ENCODE assay signal across 14 cellular contexts in genomic region chr4:86918539-86919072, GRCh38. TPM values are rescaled to one million over a fixed set of nuclear protein-coding genes. Genes with fewer than 3 reads are reported as not detected.
A peak's percentile ranks its signal among the peaks of the same experiment; 100 is the strongest.
DNase-seq lines count a peak whose midpoint lies in the region; ATAC-seq and TF ChIP-seq lines count a peak whose summit lies in the region.
"Had no signal": no experiment of that assay in that cellular context is flagged by ENCODE, and none has a peak within 500 bp of the region (broad histone marks: within the 10 kb centered on the region; RNA-seq: fewer than 3 reads in every experiment).

No MANE protein-coding gene starts in this region.

- H3K27ac ChIP-seq in brain microvascular endothelial cell (peak overlapping the region; percentile 56), left lung (no peak overlapping the region)

- H3K27me3 ChIP-seq in brain microvascular endothelial cell (replicated peaks) (no peaks in the 10 kb centered on the region), left lung (no peaks in the 10 kb centered on the region)

- H3K9me3 ChIP-seq in left lung, result no peaks in the 10 kb centered on the region

- peak; percentile 51 for ATAC-seq in HG03432 (IDR thresholded peaks at IDR 0.05; ENCODE audit: unreplicated experiment)
- ATAC-seq in left lung, result peak; percentile 23
- ATAC-seq in omental fat pad (ENCODE audit: low FRiP score), result no peak
- no peak for ATAC-seq in HG02884 (IDR thresholded peaks at IDR 0.05; ENCODE audit: unreplicated experiment)
- ATAC-seq: left ventricle myocardium superior; naive thymus-derived CD8-positive, alpha-beta T cell; right cardiac atrium had no signal

- DNase-seq in A172 (ENCODE audit: low spot score) (peak; percentile 46), brain microvascular endothelial cell (peak; percentile 60), left lung (no peak), cerebellum (ENCODE audit: low spot score) (no peak), omental fat pad (ENCODE audit: low spot score) (no peak), NCI-H2081 (lab: John Stamatoyannopoulos, UW) (no peak)
- DNase-seq: COR-L47; hypothalamus; left ventricle myocardium superior; naive thymus-derived CD8-positive, alpha-beta T cell; NCI-H1092 treated with DMSO at 0.1 percent for 48 hours; right cardiac atrium had no signal

- TF ChIP-seq CTCF in brain microvascular endothelial cell (IDR thresholded peaks at IDR 0.05; ENCODE audit: low read depth, low read length, missing control alignments) (no peak), left lung (IDR thresholded peaks at IDR 0.05) (no peak), omental fat pad (IDR thresholded peaks at IDR 0.05) (no peak)

- peaks cover 0 to 28% of the 10 kb centered on the region in 2 donors for H3K4me1 ChIP-seq in left lung

- intact Hi-C loops in left lung (cut with DNase I), result no loop called here

- H3K4me3 ChIP-seq in brain microvascular endothelial cell (ENCODE audit: low read depth, low read length) (no peak overlapping the region), left lung (no peak overlapping the region)

- in situ Hi-C loops in brain microvascular endothelial cell (cut with HindIII; ENCODE audit: low pct_ligation_motif_present, low sequenced_read_pairs), result no loop called here

- H3K36me3 ChIP-seq in brain microvascular endothelial cell (replicated peaks), result no peaks in the 10 kb centered on the region
- no peaks in the 10 kb centered on the region for H3K36me3 ChIP-seq in left lung

RNA-seq across cellular contexts. Expression of gene AFF1, which starts 16.2 kb away (rescaled TPM):
- total RNA-seq in A172 (2014; rRNA removed; shearing (Covaris generic)), result 5.4 and 5.8 TPM in 2 replicates
- total RNA-seq in left lung, result 10 to 100 TPM; 79.1 to 86.0 TPM
- 15.5 TPM for total RNA-seq in cerebellum
- 100 to 1,000 TPM in 2 of 4 donors, 10 to 100 TPM in 2; 89.4 to 138 (median 103) TPM for total RNA-seq in omental fat pad

RNA-seq across cellular contexts. Expression of gene C4orf36, which starts 26.4 kb away (rescaled TPM):
- total RNA-seq in A172 (2014; rRNA removed; shearing (Covaris generic)), result 2.9 TPM in 1 of 2 replicates, not detected in the other
- 1 to 10 TPM; 1.7 to 2.1 TPM for total RNA-seq in left lung
- 1.7 TPM for total RNA-seq in cerebellum
- 1 to 10 TPM in 2 of 4 donors, under 1 TPM in 1, not detected in 1; 0.48 to 2.2 (median 1.5) TPM for total RNA-seq in omental fat pad
- total RNA-seq: naive thymus-derived CD8-positive, alpha-beta T cell had no signal

Comparison
In these comparisons a context has a peak if more than half of its experiments do, and no peak if none do; other contexts are left out.
1. DNase-seq: peak in A172 (single experiment) and brain microvascular endothelial cell (single experiment); none in left lung (0 of 2), cerebellum (single experiment), omental fat pad (single experiment) and NCI-H2081 (0 of 2).
2. ATAC-seq: peak in HG03432 (single experiment) and left lung (single experiment); none in omental fat pad (single experiment) and HG02884 (single experiment).